Comparison of ENCODE assay signal across 21 cellular contexts in genomic region chr16:13351222-13351621, GRCh38.
"Had no signal": no experiment of that assay in that cellular context is flagged by ENCODE, and none has a peak within 500 bp of the region (broad histone marks: within the 10 kb centered on the region; RNA-seq: fewer than 3 reads in every experiment).

No MANE protein-coding gene starts in this region.

- H3K9me3 ChIP-seq: heart right ventricle, mucosa of descending colon, neutrophil, psoas muscle, spleen, tibial artery, upper lobe of left lung, uterus had no signal

- H3K27ac ChIP-seq: heart right ventricle, neutrophil, psoas muscle, spleen, tibial artery, upper lobe of left lung, uterus had no signal

- ATAC-seq: heart right ventricle; left colon; mucosa of descending colon; naive thymus-derived CD8-positive, alpha-beta T cell; psoas muscle; sciatic nerve; stimulated activated memory B cell treated with anti-CD40 and anti-IgM and Interleukin-4, amounts not matched to agents 10 μg/mL and 1 μg/mL and 100 μg/mL, for 72 hours had no signal

- H3K27me3 ChIP-seq: neutrophil, spleen, tibial artery, upper lobe of left lung, uterus had no signal

- H3K4me1 ChIP-seq: heart right ventricle, psoas muscle, spleen, tibial artery, upper lobe of left lung, uterus had no signal

- DNase-seq: cortex of kidney; dorsolateral prefrontal cortex; effector CD8-positive, alpha-beta T cell; foreskin melanocyte; heart right ventricle; left colon; mammary epithelial cell; mucosa of descending colon; naive thymus-derived CD8-positive, alpha-beta T cell; psoas muscle; retina; spleen; stimulated activated CD4-positive, alpha-beta T cell treated with anti-CD3 and anti-CD28 coated beads, Interleukin-15, amount 100 ng/mL, for 24 hours; stimulated activated CD4-positive, alpha-beta T cell treated with anti-CD3 and anti-CD28 coated beads, Interleukin-1b, Interleukin-23, amount 100 ng/mL, for 48 hours; stimulated activated CD4-positive, alpha-beta T cell treated with anti-CD3 and anti-CD28 coated beads, Interleukin-4, amount 100 ng/mL, for 24 hours; tibial artery; upper lobe of left lung; uterus had no signal

- H3K4me3 ChIP-seq: dorsolateral prefrontal cortex, heart right ventricle, mucosa of descending colon, psoas muscle, spleen, tibial artery, upper lobe of left lung, uterus had no signal

- H3K36me3 ChIP-seq: heart right ventricle, neutrophil, spleen, tibial artery, upper lobe of left lung, uterus had no signal
